15 cellular contexts compared by ENCODE assay signal in the genomic region with DNA sequence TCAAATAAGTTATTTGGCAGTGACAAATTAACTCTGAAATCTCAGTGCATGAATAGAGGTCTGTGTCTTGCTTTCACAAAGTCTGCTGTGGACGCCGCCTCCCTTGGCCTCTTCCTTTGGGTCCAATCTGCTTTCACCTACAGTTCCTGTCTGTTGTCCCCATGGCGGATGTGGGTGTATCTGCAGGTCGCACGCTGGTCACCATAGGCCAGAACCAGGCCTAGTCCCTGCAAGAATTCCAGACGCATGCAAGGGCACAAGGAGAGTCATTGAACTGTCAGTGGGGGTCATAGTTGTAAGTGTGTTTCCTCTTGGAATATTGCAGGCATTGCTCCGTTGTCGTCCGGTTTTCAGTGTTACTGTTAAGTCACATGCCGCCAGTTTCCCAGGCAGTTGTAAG. TPM values are rescaled to one million over a fixed set of nuclear protein-coding genes. Genes with fewer than 3 reads are reported as not detected.
DNase-seq lines count a peak whose midpoint lies in the region; ATAC-seq, FAIRE-seq and TF ChIP-seq lines count a peak whose summit lies in the region.
"Had no signal": no experiment of that assay in that cellular context is flagged by ENCODE, and none has a peak within 500 bp of the region (broad histone marks: within the 10 kb centered on the region; RNA-seq: fewer than 3 reads in every experiment).

No MANE protein-coding gene starts in this region.

- TF ChIP-seq EP300 in HepG2 (IDR thresholded peaks at IDR 0.05; ENCODE audit: low read depth in 2 of 2, low read length in 2 of 2) (no peak), HepG2 (CRISPR knock-in tag; IDR thresholded peaks at IDR 0.05; ENCODE audit: borderline replicate concordance) (0 out of 2 replicates have a peak, but pooled peaks have one; percentile 28)

- H3K9ac ChIP-seq in OCI-LY3 (ENCODE audit: low read length) (no peak overlapping the region), HepG2 (ENCODE audit: insufficient read depth, low read depth, low read length) (peak overlapping the region; percentile 44)

- BruUV-seq in HepG2 (replicated peaks; lab: Mats Ljungman, UMichigan) = no TSS peak

- H3K79me2 ChIP-seq in OCI-LY3 (ENCODE audit: low read length) (peaks cover 100% of the 10 kb centered on the region), HepG2 (ENCODE audit: insufficient read depth, low read length) (peaks cover 99% of the 10 kb centered on the region)

- DNase-seq in dermis blood vessel endothelial cell = peak; percentile 71
- DNase-seq in HepG2 (ENCODE audit: low spot score) = peak; percentile 89
- no peak for DNase-seq in activated CD4-positive, CD25-positive, alpha-beta regulatory T cell treated with anti-CD3 and anti-CD28 coated beads, Interleukin-2, amount 50 U/mL, for 72 hours
- DNase-seq in NCI-H1417 (lab: John Stamatoyannopoulos, UW) = no peak
- DNase-seq in NCI-H510A (lab: John Stamatoyannopoulos, UW) = no peak
- DNase-seq: activated CD8-positive, alpha-beta T cell treated with anti-CD3 and anti-CD28 coated beads, Interleukin-2, amount 10 ng/mL, durations not matched to agents 7 days and 5 days; activated effector memory CD4-positive, alpha-beta T cell treated with anti-CD3 and anti-CD28 coated beads, Interleukin-2, amount 50 U/mL, for 16 hours; hippocampal formation; NCI-H1092 treated with DMSO at 0.1 percent for 48 hours; NCI-H524; T1000 had no signal

- CTCF ChIA-PET in HepG2 (lab: Yijun Ruan, JAX; ENCODE audit: low intra/inter-chr PET ratio, low total read pairs) = no interaction called here

- FAIRE-seq in A204.1 (lab: Jason Lieb, UNC) (peak; percentile 35), HepG2 (lab: Jason Lieb, UNC) (peak; percentile 87)

- H3K27ac ChIP-seq in OCI-LY3 (ENCODE audit: low read length) (no peak overlapping the region), HepG2 (ENCODE audit: extremely low read length, insufficient read depth, low read length) (peak overlapping the region; percentile 59)
- H3K27ac ChIP-seq: thoracic aorta had no signal

- peaks cover 17% of the 10 kb centered on the region for H3K4me1 ChIP-seq in OCI-LY3 (ENCODE audit: low read length)
- peaks cover 67% of the 10 kb centered on the region for H3K4me1 ChIP-seq in HepG2 (ENCODE audit: insufficient read depth, low read length)

- TF ChIP-seq CTCF in OCI-LY3 (IDR thresholded peaks at IDR 0.05; ENCODE audit: low read depth, low read length) (no peak), HepG2 (CRISPR knock-in tag; IDR thresholded peaks at IDR 0.05) (peak; percentile 21; the same call in 1 of the 2 replicates)

- no peak overlapping the region for H2AFZ ChIP-seq in OCI-LY3 (ENCODE audit: low read depth, low read length)
- H2AFZ ChIP-seq in HepG2 (ENCODE audit: low read length) = no peak overlapping the region

- 24% methylated on average over 10 of the region's 10 CpGs for WGBS in HepG2 (ENCODE audit: low lambda C conversion rate)

- H3K4me2 ChIP-seq in OCI-LY3 (ENCODE audit: low read length) (peak overlapping the region; percentile 21), HepG2 (ENCODE audit: low read depth, low read length) (peak overlapping the region; percentile 81)

- TF ChIP-seq POLR2A in HepG2 (IDR thresholded peaks at IDR 0.05; ENCODE audit: insufficient read depth in 1 of 2, low read depth in 2 of 2, low read length in 2 of 2) = peak in 1 of 2 experiments; percentile 34; a peak in 1 of 4 replicates

- 0 out of 2 replicates have a peak, but pooled peaks have one; percentile 17 for TF ChIP-seq RAD21 in HepG2 (CRISPR knock-in tag; IDR thresholded peaks at IDR 0.05)

- peak; percentile 99 for ATAC-seq in HepG2
- no peak for ATAC-seq in HG03520 (IDR thresholded peaks at IDR 0.05; ENCODE audit: unreplicated experiment)
- ATAC-seq: activated CD8-positive, alpha-beta T cell treated with anti-CD3 and anti-CD28 coated beads, Interleukin-2, amount 10 ng/mL, durations not matched to agents 7 days and 5 days had no signal

- POLR2A ChIA-PET in HepG2 (lab: Yijun Ruan, JAX) = no interaction called here

- H3K36me3 ChIP-seq in OCI-LY3 (replicated peaks; ENCODE audit: low read depth, low read length) = peaks cover 9% of the 10 kb centered on the region
- peaks cover 0 to 4% of the 10 kb centered on the region in 2 experiments; a peak in 2 of 5 replicates for H3K36me3 ChIP-seq in HepG2 (replicated peaks in 1 of 2; ENCODE audit: control insufficient read depth in 1 of 2, insufficient read depth in 2 of 2, low read length in 2 of 2)
- H3K36me3 ChIP-seq: thoracic aorta had no signal

- H3K9me3 ChIP-seq in OCI-LY3 (ENCODE audit: insufficient read depth, low read length) = no peaks in the 10 kb centered on the region
- no peaks in the 10 kb centered on the region for H3K9me3 ChIP-seq in HepG2 (ENCODE audit: low read length)
- H3K9me3 ChIP-seq: thoracic aorta had no signal

- H3K27me3 ChIP-seq in OCI-LY3 (ENCODE audit: low read depth, low read length) (no peaks in the 10 kb centered on the region), HepG2 (ENCODE audit: control insufficient read depth in 1 of 2, insufficient read depth in 2 of 2, low read length in 2 of 2) (no peaks in the 10 kb centered on the region)

- intact Hi-C loops in HepG2 (cut with micrococcal nuclease; ENCODE audit: unreplicated experiment) = loop anchor here (5.0 kb wide), 1 partner anchor 136 kb away; no protein-coding TSS in a partner anchor

- H4K20me1 ChIP-seq in OCI-LY3 (ENCODE audit: insufficient read depth, low read length) = peaks cover 68% of the 10 kb centered on the region
- H4K20me1 ChIP-seq in HepG2 (ENCODE audit: insufficient read depth, low read length) = peaks cover 18% of the 10 kb centered on the region

- in situ Hi-C loops in HepG2 (cut with HindIII; ENCODE audit: extremely low pct_ligation_motif_present, low pct_unique_long_range_greater_than_20kb) = no loop called here

- H3K4me3 ChIP-seq in OCI-LY3 (ENCODE audit: low read length) (no peak overlapping the region), HepG2 (replicated peaks in 1 of 3; ENCODE audit: insufficient read depth in 1 of 3, low read depth in 2 of 3, low read length in 3 of 3) (peak overlapping the region; percentile 23 to 55 (median 29); a peak in 4 of 6 replicates)
- H3K4me3 ChIP-seq: thoracic aorta had no signal

TF ChIP-seq in HepG2, 621 proteins besides CTCF, POLR2A, EP300 and RAD21 (continues in another document):
- TF ChIP-seq ZNF790 (CRISPR knock-in tag; IDR thresholded peaks at IDR 0.05; ENCODE audit: borderline replicate concordance) (no peak), ZNF619 (CRISPR knock-in tag; IDR thresholded peaks at IDR 0.05) (no peak), ZNF678 (CRISPR knock-in tag; IDR thresholded peaks at IDR 0.05) (no peak), ZNF567 (CRISPR knock-in tag; IDR thresholded peaks at IDR 0.05; ENCODE audit: borderline replicate concordance) (no peak), ARNT (IDR thresholded peaks at IDR 0.05) (no peak), ATF1 (CRISPR knock-in tag; IDR thresholded peaks at IDR 0.05) (no peak)
- TF ChIP-seq, protein P1, sequence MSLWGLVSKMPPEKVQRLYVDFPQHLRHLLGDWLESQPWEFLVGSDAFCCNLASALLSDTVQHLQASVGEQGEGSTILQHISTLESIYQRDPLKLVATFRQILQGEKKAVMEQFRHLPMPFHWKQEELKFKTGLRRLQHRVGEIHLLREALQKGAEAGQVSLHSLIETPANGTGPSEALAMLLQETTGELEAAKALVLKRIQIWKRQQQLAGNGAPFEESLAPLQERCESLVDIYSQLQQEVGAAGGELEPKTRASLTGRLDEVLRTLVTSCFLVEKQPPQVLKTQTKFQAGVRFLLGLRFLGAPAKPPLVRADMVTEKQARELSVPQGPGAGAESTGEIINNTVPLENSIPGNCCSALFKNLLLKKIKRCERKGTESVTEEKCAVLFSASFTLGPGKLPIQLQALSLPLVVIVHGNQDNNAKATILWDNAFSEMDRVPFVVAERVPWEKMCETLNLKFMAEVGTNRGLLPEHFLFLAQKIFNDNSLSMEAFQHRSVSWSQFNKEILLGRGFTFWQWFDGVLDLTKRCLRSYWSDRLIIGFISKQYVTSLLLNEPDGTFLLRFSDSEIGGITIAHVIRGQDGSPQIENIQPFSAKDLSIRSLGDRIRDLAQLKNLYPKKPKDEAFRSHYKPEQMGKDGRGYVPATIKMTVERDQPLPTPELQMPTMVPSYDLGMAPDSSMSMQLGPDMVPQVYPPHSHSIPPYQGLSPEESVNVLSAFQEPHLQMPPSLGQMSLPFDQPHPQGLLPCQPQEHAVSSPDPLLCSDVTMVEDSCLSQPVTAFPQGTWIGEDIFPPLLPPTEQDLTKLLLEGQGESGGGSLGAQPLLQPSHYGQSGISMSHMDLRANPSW (CRISPR knock-in tag; IDR thresholded peaks at IDR 0.05; ENCODE audit: borderline replicate concordance) = no peak

RNA-seq across cellular contexts. Expression of a gene that starts 7.4 kb away (rescaled TPM):
- 36.6 and 42.3 TPM in 2 replicates for total RNA-seq in dermis blood vessel endothelial cell
- total RNA-seq in HepG2 (2016; rRNA removed; fragmentation: Illumina TruSeq; extraction: Trizol) = 38.3 and 49.0 TPM in 2 replicates
- 5.6 and 6.6 TPM in 2 replicates for total RNA-seq in HepG2 (2016; cell fraction: cytosol; rRNA removed; fragmentation: Illumina TruSeq; extraction: Trizol; ENCODE audit: low read depth)
- 37.6 and 47.6 TPM in 2 replicates for total RNA-seq in HepG2 (2016; cell fraction: insoluble cytoplasmic fraction; rRNA removed; fragmentation: Illumina TruSeq; extraction: Trizol)
- total RNA-seq in HepG2 (2016; cell fraction: membrane; rRNA removed; fragmentation: Illumina TruSeq; extraction: Trizol) = 27.3 and 28.4 TPM in 2 replicates
- 30.4 and 31.8 TPM in 2 replicates for total RNA-seq in HepG2 (2016; cell fraction: nucleus; rRNA removed; fragmentation: Illumina TruSeq; extraction: Trizol)
- 16.4 and 18.6 TPM in 2 replicates for polyA plus RNA-seq in HepG2 (2011; rRNA removed)
- 12.9 and 16.3 TPM in 2 replicates for polyA plus RNA-seq in HepG2 (2011; cell fraction: cytosol; rRNA removed)
- polyA plus RNA-seq in HepG2 (2011; cell fraction: nucleus; rRNA removed) = 11.7 and 13.4 TPM in 2 replicates
- polyA plus RNA-seq in HepG2 (2012) = 16.0 and 19.4 TPM in 2 replicates
- 3.9 and 4.2 TPM in 2 replicates for polyA plus RNA-seq in HepG2 (2016; cell fraction: cytosol; fragmentation: Illumina TruSeq; extraction: Trizol; ENCODE audit: low read depth)
- polyA plus RNA-seq in HepG2 (2016; cell fraction: insoluble cytoplasmic fraction; fragmentation: Illumina TruSeq; extraction: Trizol; ENCODE audit: low read depth) = 29.0 and 32.7 TPM in 2 replicates
- polyA plus RNA-seq in HepG2 (2016; cell fraction: membrane; fragmentation: Illumina TruSeq; extraction: Trizol; ENCODE audit: low read depth) = 13.0 and 13.4 TPM in 2 replicates
- 29.4 and 30.4 TPM in 2 replicates for polyA plus RNA-seq in HepG2 (2016; cell fraction: nucleus; fragmentation: Illumina TruSeq; extraction: Trizol; ENCODE audit: insufficient read depth, low read depth)
- 25.5 and 66.8 TPM in 2 replicates for polyA minus RNA-seq in HepG2 (2011; rRNA and poly(A)+ RNA removed; ENCODE audit: low replicate concordance)
- 23.0 and 28.6 TPM in 2 replicates for polyA minus RNA-seq in HepG2 (2011; cell fraction: cytosol; rRNA and poly(A)+ RNA removed)
- polyA minus RNA-seq in HepG2 (2011; cell fraction: nucleus; rRNA and poly(A)+ RNA removed) = 53.8 and 56.2 TPM in 2 replicates

Comparison
In these comparisons a context has a peak if more than half of its experiments do, and no peak if none do; other contexts are left out.
1. DNase-seq: peak in dermis blood vessel endothelial cell (single experiment) and HepG2 (single experiment); none in activated CD4-positive, CD25-positive, alpha-beta regulatory T cell treated with anti-CD3 and anti-CD28 coated beads, Interleukin-2, amount 50 U/mL, for 72 hours (single experiment), NCI-H1417 (0 of 3) and NCI-H510A (single experiment).